ENCODE assay signal across 8 cellular contexts in the genomic region with DNA sequence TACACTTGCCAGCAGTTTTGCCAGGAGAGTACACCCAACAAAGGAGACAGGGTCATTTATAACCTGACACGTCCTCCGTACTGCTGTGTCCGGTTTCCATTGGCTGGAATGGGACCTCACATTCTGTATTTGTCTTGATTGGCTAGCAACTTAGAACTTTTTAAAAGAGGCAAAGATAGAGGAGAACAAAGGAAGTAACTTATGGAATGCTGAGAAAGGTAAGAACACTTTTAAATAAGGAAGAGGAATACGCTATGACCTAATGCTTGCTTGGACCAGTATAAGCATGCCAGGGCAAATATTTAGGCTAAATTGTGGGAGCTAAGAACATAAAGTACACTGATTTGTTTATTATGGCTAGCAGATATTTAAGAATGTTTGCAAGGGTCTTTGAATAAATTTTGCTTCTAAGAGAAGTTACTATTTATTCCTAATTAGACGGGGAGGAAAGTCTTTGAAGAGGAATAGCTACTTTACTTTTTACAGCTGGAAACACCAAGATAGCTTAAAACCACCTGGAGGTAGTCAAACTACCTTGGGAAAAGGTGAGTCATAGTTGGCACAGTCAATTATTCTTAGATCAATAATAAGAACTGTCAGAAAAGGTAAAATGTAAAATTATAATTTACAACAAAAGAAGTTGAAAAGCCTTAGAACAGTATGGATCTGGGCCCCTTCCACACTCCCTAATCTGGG. TPM values are rescaled to one million over a fixed set of nuclear protein-coding genes. Genes with fewer than 3 reads are reported as not detected.
A peak's percentile ranks its signal among the peaks of the same experiment; 100 is the strongest.
DNase-seq lines count a peak whose midpoint lies in the region; ATAC-seq and TF ChIP-seq lines count a peak whose summit lies in the region.
"Not testable (repeated sequence)": the region's sequence is repeated elsewhere in the genome, so short reads cannot be mapped to it uniquely, and the experiment has no call there.

No MANE protein-coding gene starts in this region.

- not testable (repeated sequence) for TF ChIP-seq EP300 in suprapubic skin (IDR thresholded peaks at IDR 0.05)

- ATAC-seq in CD4-positive, alpha-beta T cell (ENCODE audit: poor library complexity), result not testable (repeated sequence)

- not testable (repeated sequence) for H3K27ac ChIP-seq in CD4-positive, alpha-beta T cell (ENCODE audit: low read depth, low read length)
- H3K27ac ChIP-seq in HUES6 (ENCODE audit: low read depth, low read length) (peak overlapping the region; percentile 95), colonic mucosa (peak overlapping the region; percentile 94), iPS-20b (ENCODE audit: low read length) (peak overlapping the region; percentile 62), neutrophil (peak overlapping the region; percentile 89), suprapubic skin (peak overlapping the region; percentile 88)

- DNase-seq in CD4-positive, alpha-beta T cell; activated T-helper 2 cell treated with anti-CD3 and anti-CD28 coated beads, Interferon-gamma antibody, Interleukin-2, Interleukin-4, amounts not matched to agents 10 μg/mL and 5 μg/mL and 100 μg/mL, durations not matched to agents 14 hours and 24 hours and 36 hours (ENCODE audit: low spot score); colonic mucosa; suprapubic skin (ENCODE audit: low spot score in 2 of 2): not testable (repeated sequence)

- peak overlapping the region; percentile 97 for H3K27ac Mint-ChIP-seq in CD4-positive, alpha-beta T cell
- H3K27ac Mint-ChIP-seq in T-helper 1 cell treated with Interleukin-12 subunit alpha and Interleukin-12 subunit beta and Interleukin-4 antibody, amounts not matched to agents 30 μg/mL and 1 μg/mL, for 36 hours, result peak overlapping the region; percentile 55
- peak overlapping the region; percentile 38 for H3K27ac Mint-ChIP-seq in activated T-helper 2 cell treated with anti-CD3 and anti-CD28 coated beads, Interferon-gamma antibody, Interleukin-2, Interleukin-4, amounts not matched to agents 10 μg/mL and 5 μg/mL and 100 μg/mL, durations not matched to agents 14 hours and 24 hours and 36 hours

- POLR2A ChIA-PET in CD4-positive, alpha-beta T cell (lab: Charles Lee), result interaction anchor here (1.0 to 1.7 kb wide), 5 partner anchors 13 to 238 kb away, joined by 4 to 7 read pairs (median 6); a partner anchor contains a TSS

- WGBS in suprapubic skin, result 65% methylated on average over 5 of the region's 5 CpGs

- peaks cover 45% of the 10 kb centered on the region for H3K4me1 ChIP-seq in HUES6 (ENCODE audit: control insufficient read depth, insufficient read depth, low read length)
- not testable (repeated sequence) for H3K4me1 ChIP-seq in colonic mucosa
- peaks cover 23% of the 10 kb centered on the region for H3K4me1 ChIP-seq in iPS-20b (ENCODE audit: insufficient read depth, low read length)
- H3K4me1 ChIP-seq in neutrophil (ENCODE audit: control insufficient read depth in 1 of 2, insufficient read depth in 1 of 2, low read depth in 1 of 2, low read length in 1 of 2), result peaks cover 35 to 38% of the 10 kb centered on the region in 2 experiments
- peaks cover 14% of the 10 kb centered on the region for H3K4me1 ChIP-seq in suprapubic skin

- peak overlapping the region; percentile 80; the same call in 1 of the 2 replicates for H3K4me3 ChIP-seq in HUES6 (ENCODE audit: low read depth, low read length)
- H3K4me3 ChIP-seq in colonic mucosa; iPS-20b (ENCODE audit: low read length): not testable (repeated sequence)
- H3K4me3 ChIP-seq in neutrophil (ENCODE audit: low read depth in 1 of 2, low read length in 1 of 2), result peak overlapping the region; percentile 77 to 81
- peak overlapping the region; percentile 84 for H3K4me3 ChIP-seq in suprapubic skin

- not testable (repeated sequence) for TF ChIP-seq CTCF in CD4-positive, alpha-beta T cell (IDR thresholded peaks at IDR 0.05); colonic mucosa (IDR thresholded peaks at IDR 0.05); neutrophil (IDR thresholded peaks at IDR 0.05); suprapubic skin (IDR thresholded peaks at IDR 0.05)

- H3K4me1 Mint-ChIP-seq in CD4-positive, alpha-beta T cell (ENCODE audit: low read depth), result peaks cover 25% of the 10 kb centered on the region
- peaks cover 12% of the 10 kb centered on the region for H3K4me1 Mint-ChIP-seq in T-helper 1 cell treated with Interleukin-12 subunit alpha and Interleukin-12 subunit beta and Interleukin-4 antibody, amounts not matched to agents 30 μg/mL and 1 μg/mL, for 36 hours (ENCODE audit: low read depth)
- peaks cover 11% of the 10 kb centered on the region for H3K4me1 Mint-ChIP-seq in activated T-helper 2 cell treated with anti-CD3 and anti-CD28 coated beads, Interferon-gamma antibody, Interleukin-2, Interleukin-4, amounts not matched to agents 10 μg/mL and 5 μg/mL and 100 μg/mL, durations not matched to agents 14 hours and 24 hours and 36 hours (ENCODE audit: low read depth)

- H3K36me3 Mint-ChIP-seq in CD4-positive, alpha-beta T cell (ENCODE audit: low read depth); T-helper 1 cell treated with Interleukin-12 subunit alpha and Interleukin-12 subunit beta and Interleukin-4 antibody, amounts not matched to agents 30 μg/mL and 1 μg/mL, for 36 hours (ENCODE audit: low read depth); activated T-helper 2 cell treated with anti-CD3 and anti-CD28 coated beads, Interferon-gamma antibody, Interleukin-2, Interleukin-4, amounts not matched to agents 10 μg/mL and 5 μg/mL and 100 μg/mL, durations not matched to agents 14 hours and 24 hours and 36 hours (ENCODE audit: low read depth): not testable (repeated sequence)

- TF ChIP-seq POLR2A in suprapubic skin (IDR thresholded peaks at IDR 0.05), result not testable (repeated sequence)

- H3K27me3 Mint-ChIP-seq in CD4-positive, alpha-beta T cell; T-helper 1 cell treated with Interleukin-12 subunit alpha and Interleukin-12 subunit beta and Interleukin-4 antibody, amounts not matched to agents 30 μg/mL and 1 μg/mL, for 36 hours (ENCODE audit: low read depth); activated T-helper 2 cell treated with anti-CD3 and anti-CD28 coated beads, Interferon-gamma antibody, Interleukin-2, Interleukin-4, amounts not matched to agents 10 μg/mL and 5 μg/mL and 100 μg/mL, durations not matched to agents 14 hours and 24 hours and 36 hours (ENCODE audit: low read depth): not testable (repeated sequence)

- H3K9me3 Mint-ChIP-seq in CD4-positive, alpha-beta T cell; T-helper 1 cell treated with Interleukin-12 subunit alpha and Interleukin-12 subunit beta and Interleukin-4 antibody, amounts not matched to agents 30 μg/mL and 1 μg/mL, for 36 hours; activated T-helper 2 cell treated with anti-CD3 and anti-CD28 coated beads, Interferon-gamma antibody, Interleukin-2, Interleukin-4, amounts not matched to agents 10 μg/mL and 5 μg/mL and 100 μg/mL, durations not matched to agents 14 hours and 24 hours and 36 hours: not testable (repeated sequence)

- intact Hi-C loops in CD4-positive, alpha-beta T cell (cut with DNase I, micrococcal nuclease), result loop anchor here (2.0 to 5.0 kb wide), 4 partner anchors 48 to 236 kb away; a partner anchor contains a TSS
- intact Hi-C loops in activated T-helper 2 cell treated with anti-CD3 and anti-CD28 coated beads, Interferon-gamma antibody, Interleukin-2, Interleukin-4, amounts not matched to agents 10 μg/mL and 5 μg/mL and 100 μg/mL, durations not matched to agents 14 hours and 24 hours and 36 hours (cut with micrococcal nuclease), result loop anchor here (5.0 to 10.0 kb wide), 2 partner anchors 49 to 414 kb away; a partner anchor contains a TSS
- intact Hi-C loops in colonic mucosa (cut with DNase I), result not testable (repeated sequence)

- H3K9ac ChIP-seq in HUES6 (ENCODE audit: low read length) (peak overlapping the region; percentile 95), iPS-20b (ENCODE audit: low read depth, low read length) (peak overlapping the region; percentile 74)
- H3K9ac ChIP-seq in colonic mucosa (ENCODE audit: low read depth in 2 of 2, low read length in 2 of 2), result not testable (repeated sequence)

- H3K36me3 ChIP-seq in HUES6 (ENCODE audit: control insufficient read depth, insufficient read depth, low read length); colonic mucosa; iPS-20b (ENCODE audit: insufficient read depth, low read depth, low read length); neutrophil; suprapubic skin: not testable (repeated sequence)

- CTCF ChIA-PET in CD4-positive, alpha-beta T cell (lab: Charles Lee), result not testable (repeated sequence)

- H3K4me3 Mint-ChIP-seq in CD4-positive, alpha-beta T cell, result peak overlapping the region; percentile 64
- H3K4me3 Mint-ChIP-seq in T-helper 1 cell treated with Interleukin-12 subunit alpha and Interleukin-12 subunit beta and Interleukin-4 antibody, amounts not matched to agents 30 μg/mL and 1 μg/mL, for 36 hours, result peak overlapping the region; percentile 31
- peak overlapping the region; percentile 58 for H3K4me3 Mint-ChIP-seq in activated T-helper 2 cell treated with anti-CD3 and anti-CD28 coated beads, Interferon-gamma antibody, Interleukin-2, Interleukin-4, amounts not matched to agents 10 μg/mL and 5 μg/mL and 100 μg/mL, durations not matched to agents 14 hours and 24 hours and 36 hours (ENCODE audit: low read depth)

- H3K27me3 ChIP-seq in CD4-positive, alpha-beta T cell (ENCODE audit: control insufficient read depth, insufficient read depth, low read length); HUES6 (ENCODE audit: control insufficient read depth, insufficient read depth, low read length); colonic mucosa; iPS-20b (ENCODE audit: insufficient read depth, low read length); neutrophil; suprapubic skin: not testable (repeated sequence)

- H3K9me3 ChIP-seq in CD4-positive, alpha-beta T cell (ENCODE audit: control insufficient read depth, low read length); HUES6 (ENCODE audit: control insufficient read depth, insufficient read depth, low read depth, low read length); colonic mucosa; iPS-20b (ENCODE audit: insufficient read depth, low read depth, low read length); neutrophil; suprapubic skin: not testable (repeated sequence)

RNA-seq across cellular contexts. Expression of a gene that starts 12.0 kb away (rescaled TPM):
- 10 to 100 TPM; 13.0 to 15.6 TPM for total RNA-seq in CD4-positive, alpha-beta T cell
- 40.2 and 42.7 TPM in 2 replicates for total RNA-seq in activated T-helper 2 cell treated with anti-CD3 and anti-CD28 coated beads, Interferon-gamma antibody, Interleukin-2, Interleukin-4, amounts not matched to agents 10 μg/mL and 5 μg/mL and 100 μg/mL, durations not matched to agents 14 hours and 24 hours and 36 hours
- total RNA-seq in colonic mucosa, result 10 to 100 TPM; 39.1 to 49.9 TPM
- total RNA-seq in suprapubic skin, result 10 to 100 TPM; 12.1 to 25.6 (median 17.6) TPM

RNA-seq across cellular contexts. Expression of a gene that starts 48.5 kb away (rescaled TPM):
- 1,000 to 10,000 TPM; 2,201 to 2,315 TPM for total RNA-seq in CD4-positive, alpha-beta T cell
- 1,030 and 1,063 TPM in 2 replicates for total RNA-seq in activated T-helper 2 cell treated with anti-CD3 and anti-CD28 coated beads, Interferon-gamma antibody, Interleukin-2, Interleukin-4, amounts not matched to agents 10 μg/mL and 5 μg/mL and 100 μg/mL, durations not matched to agents 14 hours and 24 hours and 36 hours
- total RNA-seq in colonic mucosa (100 to 1,000 TPM; 756 to 773 TPM), suprapubic skin (1,000 to 10,000 TPM in 3 of 4 donors, 100 to 1,000 TPM in 1; 888 to 1,822 (median 1,618) TPM)

RNA-seq across cellular contexts. Expression of a gene that starts 48.9 kb away (rescaled TPM):
- 1 to 10 TPM; 4.4 TPM for total RNA-seq in CD4-positive, alpha-beta T cell
- total RNA-seq in activated T-helper 2 cell treated with anti-CD3 and anti-CD28 coated beads, Interferon-gamma antibody, Interleukin-2, Interleukin-4, amounts not matched to agents 10 μg/mL and 5 μg/mL and 100 μg/mL, durations not matched to agents 14 hours and 24 hours and 36 hours, result 12.0 and 12.3 TPM in 2 replicates
- total RNA-seq in colonic mucosa, result 1 to 10 TPM; 8.1 to 8.9 TPM
- 10 to 100 TPM in 1 of 4 donors, 1 to 10 TPM in 3; 2.5 to 12.7 (median 5.9) TPM for total RNA-seq in suprapubic skin

Comparison
In these comparisons a context has a peak if more than half of its experiments do, and no peak if none do; other contexts are left out.
1. H3K27ac Mint-ChIP-seq: peak in every context shown above with its lines; median percentile 97 in CD4-positive, alpha-beta T cell; 55 in T-helper 1 cell treated with Interleukin-12 subunit alpha and Interleukin-12 subunit beta and Interleukin-4 antibody, amounts not matched to agents 30 μg/mL and 1 μg/mL, for 36 hours; 38 in activated T-helper 2 cell treated with anti-CD3 and anti-CD28 coated beads, Interferon-gamma antibody, Interleukin-2, Interleukin-4, amounts not matched to agents 10 μg/mL and 5 μg/mL and 100 μg/mL, durations not matched to agents 14 hours and 24 hours and 36 hours.